12 cellular contexts compared by ENCODE assay signal in the genomic region with DNA sequence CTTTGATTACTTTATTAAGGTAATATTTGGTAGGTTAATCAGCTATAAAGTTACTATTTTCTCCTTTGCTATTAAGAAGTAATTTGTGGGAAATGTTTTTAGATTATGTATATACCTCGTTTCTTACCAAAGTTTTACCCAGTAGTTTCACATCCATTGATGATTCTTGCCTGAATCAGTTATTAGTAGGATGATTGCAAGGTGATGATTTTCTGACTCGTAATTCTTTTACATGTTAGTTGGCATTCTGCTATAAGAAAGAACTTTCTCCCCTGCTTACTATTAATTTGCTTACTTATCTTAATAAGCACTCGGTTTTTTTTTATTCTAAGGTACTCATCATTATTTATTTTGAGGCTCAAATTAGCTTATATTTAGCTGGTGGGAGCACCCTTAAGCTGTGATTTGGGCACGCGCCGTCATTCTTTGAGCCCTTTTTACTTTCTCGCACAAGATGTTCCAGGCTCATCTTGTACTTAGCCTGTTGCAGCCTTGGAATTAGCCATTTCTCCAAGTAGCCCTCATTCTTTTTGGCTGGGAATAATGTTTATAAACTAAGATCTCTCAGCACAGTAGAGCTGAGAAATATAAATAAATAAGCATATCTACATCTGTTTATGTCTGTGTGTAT.
"Had no signal": no experiment of that assay in that cellular context is flagged by ENCODE, and none has a peak within 500 bp of the region (broad histone marks: within the 10 kb centered on the region; RNA-seq: fewer than 3 reads in every experiment).

No MANE protein-coding gene starts in this region.

- H3K27ac Mint-ChIP-seq: activated CD8-positive, alpha-beta memory T cell treated with anti-CD3 and anti-CD28 coated beads, Interleukin-2, amount 10 ng/mL, durations not matched to agents 7 days and 5 days; activated naive CD8-positive, alpha-beta T cell treated with anti-CD3 and anti-CD28 coated beads for 36 hours; type B pancreatic cell had no signal

- FAIRE-seq: colon, TTC549 had no signal

- H3K4me3 Mint-ChIP-seq: activated CD8-positive, alpha-beta memory T cell treated with anti-CD3 and anti-CD28 coated beads, Interleukin-2, amount 10 ng/mL, durations not matched to agents 7 days and 5 days; activated naive CD8-positive, alpha-beta T cell treated with anti-CD3 and anti-CD28 coated beads for 36 hours; type B pancreatic cell had no signal

- H3K9me3 ChIP-seq: gastroesophageal sphincter had no signal

- H3K4me3 ChIP-seq: gastroesophageal sphincter, skin epidermis had no signal

- H3K27me3 Mint-ChIP-seq: activated CD8-positive, alpha-beta memory T cell treated with anti-CD3 and anti-CD28 coated beads, Interleukin-2, amount 10 ng/mL, durations not matched to agents 7 days and 5 days; activated naive CD8-positive, alpha-beta T cell treated with anti-CD3 and anti-CD28 coated beads for 36 hours; type B pancreatic cell had no signal

- H3K9me3 Mint-ChIP-seq: activated naive CD8-positive, alpha-beta T cell treated with anti-CD3 and anti-CD28 coated beads for 36 hours; type B pancreatic cell had no signal

- DNase-seq: activated CD4-positive, alpha-beta T cell treated with anti-CD3 and anti-CD28 coated beads, Interleukin-2, amount 50 U/mL, for 48 hours; activated CD8-positive, alpha-beta memory T cell treated with anti-CD3 and anti-CD28 coated beads, Interleukin-2, amount 10 ng/mL, durations not matched to agents 7 days and 5 days; activated naive CD8-positive, alpha-beta T cell treated with anti-CD3 and anti-CD28 coated beads for 36 hours; anterior cingulate cortex; posterior cingulate gyrus; SHP77 treated with DMSO at 0.1 percent for 48 hours; T-helper 2 cell had no signal

- ATAC-seq: activated CD8-positive, alpha-beta memory T cell treated with anti-CD3 and anti-CD28 coated beads, Interleukin-2, amount 10 ng/mL, durations not matched to agents 7 days and 5 days; gastroesophageal sphincter had no signal

- H3K27ac ChIP-seq: gastroesophageal sphincter, skin epidermis had no signal

- H3K36me3 Mint-ChIP-seq: activated naive CD8-positive, alpha-beta T cell treated with anti-CD3 and anti-CD28 coated beads for 36 hours; type B pancreatic cell had no signal
